ENCODE assay signal across 2 cellular contexts in the genomic region with DNA sequence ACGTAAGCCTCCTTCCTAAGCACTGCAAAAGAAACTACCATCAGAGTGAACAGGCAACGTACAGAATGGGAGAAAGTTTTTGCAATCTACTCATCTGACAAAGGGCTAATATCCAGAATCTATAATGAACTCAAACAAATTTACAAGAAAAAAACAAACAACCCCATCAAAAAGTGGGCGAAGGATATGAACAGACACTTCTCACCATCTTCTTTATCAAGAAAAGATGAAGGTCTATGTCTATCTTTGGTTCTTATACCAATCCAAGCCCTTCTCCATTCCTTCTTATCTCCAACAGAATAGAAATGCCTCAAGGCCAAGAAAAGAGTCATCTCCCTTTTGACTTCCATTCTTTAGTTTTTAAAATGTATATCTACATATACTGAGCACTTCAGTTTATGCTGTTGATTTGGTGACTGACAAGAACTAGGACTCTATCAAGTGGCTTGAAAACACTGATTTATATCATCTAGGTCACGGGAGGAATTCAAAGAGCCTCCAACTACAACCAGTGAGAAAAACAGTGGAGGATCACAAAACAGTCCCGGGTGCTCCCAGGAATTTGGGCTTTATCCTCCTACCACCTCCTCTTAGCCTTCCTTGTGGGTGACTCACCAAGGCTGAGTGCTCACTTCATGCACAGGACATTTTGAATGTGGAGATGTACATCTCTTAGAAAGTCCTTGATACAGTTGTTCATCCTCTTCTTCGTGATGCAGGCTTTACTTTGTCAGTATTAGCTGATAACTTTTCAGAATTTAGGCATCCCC.
TF ChIP-seq lines count a peak whose summit lies in the region.

No MANE protein-coding gene starts in this region.

TF ChIP-seq in HCT116, 20 proteins besides CTCF, POLR2A, EP300 and RAD21:
- TF ChIP-seq CEBPB (IDR thresholded peaks at IDR 0.05; ENCODE audit: low read depth) (no peak), EZH2 (IDR thresholded peaks at IDR 0.05) (no peak), CBX3 (IDR thresholded peaks at IDR 0.05; ENCODE audit: low read depth) (no peak), SRF (IDR thresholded peaks at IDR 0.05; ENCODE audit: low read depth) (no peak), SIN3A (IDR thresholded peaks at IDR 0.05; ENCODE audit: low read depth) (no peak), FOSL1 (IDR thresholded peaks at IDR 0.05; ENCODE audit: low read depth) (no peak)
- TF ChIP-seq, protein P1, sequence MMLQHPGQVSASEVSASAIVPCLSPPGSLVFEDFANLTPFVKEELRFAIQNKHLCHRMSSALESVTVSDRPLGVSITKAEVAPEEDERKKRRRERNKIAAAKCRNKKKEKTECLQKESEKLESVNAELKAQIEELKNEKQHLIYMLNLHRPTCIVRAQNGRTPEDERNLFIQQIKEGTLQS (IDR thresholded peaks at IDR 0.05), result no peak
- TF ChIP-seq, protein P2, sequence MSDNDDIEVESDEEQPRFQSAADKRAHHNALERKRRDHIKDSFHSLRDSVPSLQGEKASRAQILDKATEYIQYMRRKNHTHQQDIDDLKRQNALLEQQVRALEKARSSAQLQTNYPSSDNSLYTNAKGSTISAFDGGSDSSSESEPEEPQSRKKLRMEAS (IDR thresholded peaks at IDR 0.05), result no peak
- TF ChIP-seq, protein P3, sequence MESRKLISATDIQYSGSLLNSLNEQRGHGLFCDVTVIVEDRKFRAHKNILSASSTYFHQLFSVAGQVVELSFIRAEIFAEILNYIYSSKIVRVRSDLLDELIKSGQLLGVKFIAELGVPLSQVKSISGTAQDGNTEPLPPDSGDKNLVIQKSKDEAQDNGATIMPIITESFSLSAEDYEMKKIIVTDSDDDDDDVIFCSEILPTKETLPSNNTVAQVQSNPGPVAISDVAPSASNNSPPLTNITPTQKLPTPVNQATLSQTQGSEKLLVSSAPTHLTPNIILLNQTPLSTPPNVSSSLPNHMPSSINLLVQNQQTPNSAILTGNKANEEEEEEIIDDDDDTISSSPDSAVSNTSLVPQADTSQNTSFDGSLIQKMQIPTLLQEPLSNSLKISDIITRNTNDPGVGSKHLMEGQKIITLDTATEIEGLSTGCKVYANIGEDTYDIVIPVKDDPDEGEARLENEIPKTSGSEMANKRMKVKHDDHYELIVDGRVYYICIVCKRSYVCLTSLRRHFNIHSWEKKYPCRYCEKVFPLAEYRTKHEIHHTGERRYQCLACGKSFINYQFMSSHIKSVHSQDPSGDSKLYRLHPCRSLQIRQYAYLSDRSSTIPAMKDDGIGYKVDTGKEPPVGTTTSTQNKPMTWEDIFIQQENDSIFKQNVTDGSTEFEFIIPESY (IDR thresholded peaks at IDR 0.05; ENCODE audit: extremely low read depth, insufficient replicate concordance, low read length), result no peak

TF ChIP-seq in K562, 482 proteins besides CTCF, POLR2A, EP300 and RAD21:
- TF ChIP-seq JUND (IDR thresholded peaks at IDR 0.05; ENCODE audit: borderline replicate concordance, low read depth, low read length), result 0 out of 2 replicates have a peak, but pooled peaks have one; percentile 33
- no peak for TF ChIP-seq JUND (tag; IDR thresholded peaks at IDR 0.05; ENCODE audit: borderline replicate concordance, low read depth, low read length)
- TF ChIP-seq ZNF316 (IDR thresholded peaks at IDR 0.05), result no peak
- TF ChIP-seq ZZZ3 (IDR thresholded peaks at IDR 0.05), result no peak
- TF ChIP-seq, protein P1 (IDR thresholded peaks at IDR 0.05), result 0 out of 2 replicates have a peak, but pooled peaks have one; percentile 11
- TF ChIP-seq, protein P1 (CRISPR knock-in tag; conservative IDR thresholded peaks at IDR 0.05), result no peak
- TF ChIP-seq, protein P4, sequence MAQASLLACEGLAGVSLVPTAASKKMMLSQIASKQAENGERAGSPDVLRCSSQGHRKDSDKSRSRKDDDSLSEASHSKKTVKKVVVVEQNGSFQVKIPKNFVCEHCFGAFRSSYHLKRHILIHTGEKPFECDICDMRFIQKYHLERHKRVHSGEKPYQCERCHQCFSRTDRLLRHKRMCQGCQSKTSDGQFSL (CRISPR knock-in tag; IDR thresholded peaks at IDR 0.05), result no peak
- TF ChIP-seq, protein P4 (tag; IDR thresholded peaks at IDR 0.05), result no peak
- no peak for TF ChIP-seq TCF7L2 (IDR thresholded peaks at IDR 0.05; ENCODE audit: low read depth, low read length)
- TF ChIP-seq SAFB2 (IDR thresholded peaks at IDR 0.05; ENCODE audit: borderline replicate concordance, low read depth, low read length, severe bottlenecking), result no peak
- TF ChIP-seq BHLHE40 (IDR thresholded peaks at IDR 0.05; ENCODE audit: low read length), result no peak
- no peak for TF ChIP-seq U2AF2 (optimal IDR thresholded peaks at IDR 0.05; ENCODE audit: low read depth, low read length)
- TF ChIP-seq, protein P5, sequence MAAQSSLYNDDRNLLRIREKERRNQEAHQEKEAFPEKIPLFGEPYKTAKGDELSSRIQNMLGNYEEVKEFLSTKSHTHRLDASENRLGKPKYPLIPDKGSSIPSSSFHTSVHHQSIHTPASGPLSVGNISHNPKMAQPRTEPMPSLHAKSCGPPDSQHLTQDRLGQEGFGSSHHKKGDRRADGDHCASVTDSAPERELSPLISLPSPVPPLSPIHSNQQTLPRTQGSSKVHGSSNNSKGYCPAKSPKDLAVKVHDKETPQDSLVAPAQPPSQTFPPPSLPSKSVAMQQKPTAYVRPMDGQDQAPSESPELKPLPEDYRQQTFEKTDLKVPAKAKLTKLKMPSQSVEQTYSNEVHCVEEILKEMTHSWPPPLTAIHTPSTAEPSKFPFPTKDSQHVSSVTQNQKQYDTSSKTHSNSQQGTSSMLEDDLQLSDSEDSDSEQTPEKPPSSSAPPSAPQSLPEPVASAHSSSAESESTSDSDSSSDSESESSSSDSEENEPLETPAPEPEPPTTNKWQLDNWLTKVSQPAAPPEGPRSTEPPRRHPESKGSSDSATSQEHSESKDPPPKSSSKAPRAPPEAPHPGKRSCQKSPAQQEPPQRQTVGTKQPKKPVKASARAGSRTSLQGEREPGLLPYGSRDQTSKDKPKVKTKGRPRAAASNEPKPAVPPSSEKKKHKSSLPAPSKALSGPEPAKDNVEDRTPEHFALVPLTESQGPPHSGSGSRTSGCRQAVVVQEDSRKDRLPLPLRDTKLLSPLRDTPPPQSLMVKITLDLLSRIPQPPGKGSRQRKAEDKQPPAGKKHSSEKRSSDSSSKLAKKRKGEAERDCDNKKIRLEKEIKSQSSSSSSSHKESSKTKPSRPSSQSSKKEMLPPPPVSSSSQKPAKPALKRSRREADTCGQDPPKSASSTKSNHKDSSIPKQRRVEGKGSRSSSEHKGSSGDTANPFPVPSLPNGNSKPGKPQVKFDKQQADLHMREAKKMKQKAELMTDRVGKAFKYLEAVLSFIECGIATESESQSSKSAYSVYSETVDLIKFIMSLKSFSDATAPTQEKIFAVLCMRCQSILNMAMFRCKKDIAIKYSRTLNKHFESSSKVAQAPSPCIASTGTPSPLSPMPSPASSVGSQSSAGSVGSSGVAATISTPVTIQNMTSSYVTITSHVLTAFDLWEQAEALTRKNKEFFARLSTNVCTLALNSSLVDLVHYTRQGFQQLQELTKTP (IDR thresholded peaks at IDR 0.05; ENCODE audit: low read depth in 1 of 2, partially characterized antibody in 2 of 2), result peak in 1 of 2 experiments; percentile 98
